In the genomic region with DNA sequence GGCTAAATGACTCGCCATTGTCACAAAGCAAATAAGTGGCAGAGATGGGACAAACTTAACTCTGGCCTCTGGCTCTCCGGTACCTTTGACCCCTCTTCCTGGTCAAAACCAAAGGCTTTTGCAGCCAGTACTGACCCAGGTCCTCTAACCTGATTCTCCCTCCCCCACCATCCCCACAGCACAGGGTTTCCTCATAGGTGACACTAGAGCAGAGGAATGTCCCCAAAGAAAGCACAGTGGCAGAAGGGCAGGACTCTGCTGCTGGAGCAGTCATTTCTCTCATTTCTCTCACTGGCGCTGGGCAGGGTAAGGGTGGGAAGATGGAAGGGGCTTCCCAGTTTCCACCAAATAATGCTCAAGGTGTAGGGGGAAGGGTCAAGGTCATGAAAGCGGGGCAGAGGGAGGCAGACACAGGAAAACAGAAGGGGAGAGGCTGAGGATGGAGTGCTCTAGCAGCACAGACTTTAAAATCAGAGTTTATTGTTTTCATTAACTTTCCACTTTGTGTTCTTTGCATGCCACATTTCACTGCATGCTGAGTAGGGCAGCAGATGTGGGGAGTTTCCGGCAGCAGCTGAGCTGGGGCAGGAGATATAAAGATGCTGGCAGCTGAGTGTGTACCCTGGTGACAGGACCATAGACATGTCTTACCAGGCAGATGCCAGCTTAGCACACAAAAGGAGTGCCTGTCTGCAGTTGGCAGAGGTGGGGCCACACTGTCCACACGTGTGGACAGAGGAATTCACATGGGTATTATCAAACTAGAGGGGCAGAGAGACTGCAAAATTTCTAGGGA, we compare ENCODE assay signal across 18 cellular contexts.
"Had no signal": no experiment of that assay in that cellular context is flagged by ENCODE, and none has a peak within 500 bp of the region (broad histone marks: within the 10 kb centered on the region; RNA-seq: fewer than 3 reads in every experiment).

No MANE protein-coding gene starts in this region.

- H3K27ac Mint-ChIP-seq: activated CD8-positive, alpha-beta T cell treated with anti-CD3 and anti-CD28 coated beads for 36 hours; activated naive CD8-positive, alpha-beta T cell treated with anti-CD3 and anti-CD28 coated beads, Interleukin-2, amount 50 U/mL, for 24 hours; mesothelial cell of epicardium had no signal

- ATAC-seq: activated CD8-positive, alpha-beta T cell treated with anti-CD3 and anti-CD28 coated beads for 36 hours; activated naive CD8-positive, alpha-beta T cell treated with anti-CD3 and anti-CD28 coated beads, Interleukin-2, amount 50 U/mL, for 24 hours had no signal

- H3K4me3 ChIP-seq: ascending aorta, cardiac muscle cell, skin epidermis, stomach, thoracic aorta, uterus had no signal

- H3K36me3 Mint-ChIP-seq: mesothelial cell of epicardium had no signal

- DNase-seq: activated CD8-positive, alpha-beta memory T cell treated with anti-CD3 and anti-CD28 coated beads, Interleukin-2, amount 50 U/mL, for 4 hours; activated CD8-positive, alpha-beta T cell treated with anti-CD3 and anti-CD28 coated beads for 36 hours; activated naive CD4-positive, alpha-beta T cell; activated naive CD8-positive, alpha-beta T cell treated with anti-CD3 and anti-CD28 coated beads, Interleukin-2, amount 50 U/mL, for 24 hours; cortex of kidney; effector memory CD4-positive, alpha-beta T cell; hippocampal formation; kidney glomerular epithelial cell; retina; stimulated activated CD4-positive, alpha-beta T cell treated with anti-CD3 and anti-CD28 coated beads, Interleukin-4, amount 100 ng/mL, for 4 hours; stomach; uterus had no signal

- H3K4me1 Mint-ChIP-seq: mesothelial cell of epicardium had no signal

- H3K9me3 ChIP-seq: ascending aorta, stomach, thoracic aorta, uterus had no signal

- H3K36me3 ChIP-seq: ascending aorta, cardiac muscle cell, stomach, thoracic aorta, uterus had no signal

- H3K27ac ChIP-seq: ascending aorta, cardiac muscle cell, epithelial cell of prostate, skin epidermis, stomach, thoracic aorta, uterus had no signal

- H3K27me3 ChIP-seq: ascending aorta, cardiac muscle cell, stomach, uterus had no signal

- H3K4me3 Mint-ChIP-seq: activated CD8-positive, alpha-beta T cell treated with anti-CD3 and anti-CD28 coated beads for 36 hours; activated naive CD8-positive, alpha-beta T cell treated with anti-CD3 and anti-CD28 coated beads, Interleukin-2, amount 50 U/mL, for 24 hours; mesothelial cell of epicardium had no signal

- H3K9me3 Mint-ChIP-seq: activated CD8-positive, alpha-beta T cell treated with anti-CD3 and anti-CD28 coated beads for 36 hours; activated naive CD8-positive, alpha-beta T cell treated with anti-CD3 and anti-CD28 coated beads, Interleukin-2, amount 50 U/mL, for 24 hours; mesothelial cell of epicardium had no signal

- H3K4me1 ChIP-seq: ascending aorta, uterus had no signal
